In the genomic region with DNA sequence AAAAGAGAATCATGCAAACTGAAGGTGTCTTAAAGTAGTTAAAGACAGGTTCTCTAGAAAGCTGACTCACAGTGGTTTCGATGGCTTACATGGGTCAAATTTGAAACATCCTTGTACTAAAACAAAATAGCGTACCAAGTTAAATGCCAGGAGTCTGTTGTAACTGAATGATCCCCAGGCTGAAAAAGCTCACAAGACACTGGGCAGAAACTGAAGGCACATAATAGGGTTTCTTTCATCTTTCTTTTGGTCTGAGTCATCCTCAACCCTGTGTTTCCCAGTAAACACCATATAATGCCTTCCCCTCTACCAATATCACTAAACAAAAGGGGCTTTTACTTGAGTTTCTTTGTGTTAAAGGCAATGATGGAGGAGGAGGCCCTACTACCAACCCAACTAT, we compare ENCODE assay signal across 10 cellular contexts. TPM values are rescaled to one million over a fixed set of nuclear protein-coding genes. Genes with fewer than 3 reads are reported as not detected.
DNase-seq lines count a peak whose midpoint lies in the region; ATAC-seq, FAIRE-seq and TF ChIP-seq lines count a peak whose summit lies in the region.
"Had no signal": no experiment of that assay in that cellular context is flagged by ENCODE, and none has a peak within 500 bp of the region (broad histone marks: within the 10 kb centered on the region; RNA-seq: fewer than 3 reads in every experiment).

No MANE protein-coding gene starts in this region.

- peak overlapping the region; percentile 67 for H3K27ac ChIP-seq in PC-9
- no peak overlapping the region for H3K27ac ChIP-seq in vagina

- no peaks in the 10 kb centered on the region for H4K20me1 ChIP-seq in PC-9 (ENCODE audit: insufficient read depth)

- no peak for TF ChIP-seq POLR2A in vagina (IDR thresholded peaks at IDR 0.05)

- FAIRE-seq in GM18507 (lab: Jason Lieb, UNC), result no peak

- peaks cover 9% of the 10 kb centered on the region; the same call in 1 of the 2 replicates for H3F3A ChIP-seq in PC-9 (ENCODE audit: insufficient read depth, low read depth)

- POLR2A ChIA-PET in PC-9 (lab: Charles Lee; ENCODE audit: unreplicated experiment), result no interaction called here

- CTCF ChIA-PET in PC-9 (lab: Charles Lee), result no interaction called here

- no peaks in the 10 kb centered on the region for H3K79me2 ChIP-seq in PC-9 (ENCODE audit: low read depth)

- ATAC-seq in GM21723 (IDR thresholded peaks at IDR 0.05; ENCODE audit: unreplicated experiment) (peak; percentile 85), GM19467 (IDR thresholded peaks at IDR 0.05; ENCODE audit: unreplicated experiment) (no peak)

- BruUV-seq in PC-9 (replicated peaks; lab: Mats Ljungman, UMichigan), result no TSS peak

- H3K4me3 ChIP-seq in PC-9, result no peak overlapping the region
- H3K4me3 ChIP-seq in vagina, result no peak overlapping the region

- H3K27me3 ChIP-seq in PC-9 (ENCODE audit: insufficient read depth, low read depth) (no peaks in the 10 kb centered on the region), vagina (no peaks in the 10 kb centered on the region)

- peaks cover 7% of the 10 kb centered on the region; the same call in 1 of the 2 replicates for H3K4me1 ChIP-seq in PC-9 (replicated peaks; ENCODE audit: insufficient read depth)
- H3K4me1 ChIP-seq in vagina, result peaks cover 21% of the 10 kb centered on the region

- H3K36me3 ChIP-seq in PC-9 (ENCODE audit: low read depth), result no peaks in the 10 kb centered on the region
- peaks cover 0 to 11% of the 10 kb centered on the region in 2 donors for H3K36me3 ChIP-seq in vagina

- DNase-seq in GM18507 (ENCODE audit: extremely low spot score, insufficient read length, low read depth) (peak; percentile 15), PC-9 (peak in 1 of 2 experiments; percentile 70), iris pigment epithelial cell (ENCODE audit: low read depth) (peak; percentile 82), vagina (ENCODE audit: extremely low spot score in 2 of 2) (no peak), NCI-H510A treated with DMSO at 0.1 percent for 48 hours (lab: John Stamatoyannopoulos, UW) (no peak)
- no peak for DNase-seq in stimulated activated CD4-positive, alpha-beta T cell treated with anti-CD3 and anti-CD28 coated beads, Interleukin-15, amount 100 ng/mL, for 24 hours
- DNase-seq: DMS79 treated with DMSO at 0.1 percent for 48 hours, immature natural killer cell had no signal

- no peak overlapping the region for H2AFZ ChIP-seq in PC-9

- no peaks in the 10 kb centered on the region for H3K9me2 ChIP-seq in PC-9 (ENCODE audit: insufficient read depth)

- H3K4me2 ChIP-seq in PC-9, result no peak overlapping the region

- intact Hi-C loops in PC-9 (cut with micrococcal nuclease; ENCODE audit: unreplicated experiment), result no loop called here
- intact Hi-C loops in vagina (cut with DNase I), result no loop called here

- H3K9me3 ChIP-seq in PC-9 (ENCODE audit: insufficient read depth, low read depth) (no peaks in the 10 kb centered on the region), vagina (no peaks in the 10 kb centered on the region)

- no peak for TF ChIP-seq CTCF in PC-9 (conservative IDR thresholded peaks at IDR 0.05)
- TF ChIP-seq CTCF in vagina (IDR thresholded peaks at IDR 0.05), result no peak

RNA-seq across cellular contexts. Expression of a gene that starts 12.8 kb away (rescaled TPM):
- 8.8 and 9.0 TPM in 2 replicates for total RNA-seq in PC-9 (2021)
- 19.2 TPM for total RNA-seq in vagina

RNA-seq across cellular contexts. Expression of a gene that starts 44.2 kb away (rescaled TPM):
- 59.2 and 68.9 TPM in 2 replicates for total RNA-seq in PC-9 (2021)
- total RNA-seq in vagina, result 58.2 TPM

Comparison
In these comparisons a context has a peak if more than half of its experiments do, and no peak if none do; other contexts are left out.
1. DNase-seq: peak in GM18507 (single experiment) and iris pigment epithelial cell (single experiment); none in vagina (0 of 2), stimulated activated CD4-positive, alpha-beta T cell treated with anti-CD3 and anti-CD28 coated beads, Interleukin-15, amount 100 ng/mL, for 24 hours (single experiment) and NCI-H510A treated with DMSO at 0.1 percent for 48 hours (single experiment).